Comparison of ENCODE assay signal across 2 cellular contexts in the genomic region with DNA sequence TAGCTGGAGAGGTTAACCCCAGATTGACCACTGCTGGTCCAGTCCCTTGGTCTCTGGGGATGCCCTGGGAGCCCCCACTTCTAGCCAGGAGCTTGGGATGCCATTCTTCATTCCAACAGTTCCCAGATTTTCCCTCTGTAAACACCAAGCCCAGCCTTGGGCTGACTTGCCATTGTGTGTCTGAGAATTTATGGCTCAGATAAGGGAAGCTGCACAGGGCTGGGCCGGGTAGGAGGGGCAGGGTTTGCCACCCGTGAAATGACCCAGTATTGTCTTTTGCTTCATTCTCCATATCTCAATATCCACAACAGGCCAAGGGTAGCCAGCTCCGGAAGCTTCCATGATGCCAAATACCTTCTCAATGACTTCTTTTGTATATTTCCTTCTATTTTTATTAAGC.
A peak's percentile ranks its signal among the peaks of the same experiment; 100 is the strongest.
TF ChIP-seq lines count a peak whose summit lies in the region.

No MANE protein-coding gene starts in this region.

TF ChIP-seq in HEK293, 187 proteins besides CTCF, POLR2A, EP300 and RAD21:
- peak; percentile 42; the same call in 1 of the 2 replicates for TF ChIP-seq ZNF449 (tag by site-specific recombination; IDR thresholded peaks at IDR 0.05)
- TF ChIP-seq ZNF626 (tag by site-specific recombination; IDR thresholded peaks at IDR 0.05): no peak

TF ChIP-seq in endothelial cell of umbilical vein, 7 proteins besides CTCF, POLR2A, EP300 and RAD21 (continued from another document):
- TF ChIP-seq EZH2 (IDR thresholded peaks at IDR 0.05; ENCODE audit: borderline replicate concordance, low read depth, low read length, severe bottlenecking) (no peak), FOS (IDR thresholded peaks at IDR 0.05; ENCODE audit: borderline replicate concordance, insufficient read depth, low read length) (no peak), POLR2AphosphoS5 (IDR thresholded peaks at IDR 0.05; ENCODE audit: insufficient read depth, low read depth, low read length) (peak; percentile 44), JUN (IDR thresholded peaks at IDR 0.05; ENCODE audit: borderline replicate concordance, insufficient read depth, insufficient read length, low read depth) (peak; percentile 44), GATA2 (IDR thresholded peaks at IDR 0.05; ENCODE audit: insufficient read depth, insufficient read length, low read depth, low read length) (peak; percentile 55)
